ENCODE assay signal across 8 cellular contexts in the genomic region with DNA sequence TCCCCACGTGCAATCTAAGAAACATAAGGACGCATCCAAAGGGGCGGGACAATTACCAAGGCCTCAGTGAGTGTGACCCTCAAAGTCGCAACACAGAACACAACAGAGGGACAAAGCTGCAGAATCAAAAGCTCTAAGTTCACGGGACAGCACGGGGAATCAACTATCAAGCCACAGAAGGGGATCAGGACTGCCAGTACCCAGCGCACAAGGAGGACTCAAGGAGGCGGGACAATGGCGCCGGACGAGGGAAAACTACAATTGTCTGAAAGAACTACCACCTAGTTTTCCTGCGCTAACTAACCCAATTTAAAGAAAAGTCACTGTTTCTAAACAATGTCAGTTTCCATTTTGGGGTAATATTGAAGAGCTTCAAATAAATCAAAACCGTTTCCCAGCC. TPM values are rescaled to one million over a fixed set of nuclear protein-coding genes. Genes with fewer than 3 reads are reported as not detected.
DNase-seq lines count a peak whose midpoint lies in the region; ATAC-seq and TF ChIP-seq lines count a peak whose summit lies in the region.

No MANE protein-coding gene starts in this region.

- H3K4me1 Mint-ChIP-seq in activated T-cell treated with anti-CD3 and anti-CD28 coated beads, Interleukin-2, amount 50 U/mL, for 4 hours (ENCODE audit: low read depth), result peaks cover 11% of the 10 kb centered on the region
- peaks cover 9% of the 10 kb centered on the region for H3K4me1 Mint-ChIP-seq in memory B cell

- in situ Hi-C loops in astrocyte of the spinal cord (cut with HindIII; ENCODE audit: low sequenced_read_pairs) (no loop called here), transverse colon (cut with MboI; ENCODE audit: low pct_ligation_motif_present in 1 of 4, low pct_unique_long_range_greater_than_20kb in 1 of 4, low sequenced_read_pairs in 3 of 4) (no loop called here)

- TF ChIP-seq POLR2A in transverse colon (IDR thresholded peaks at IDR 0.05), result no peak

- peaks cover 0 to 24% (median 12%) of the 10 kb centered on the region in 4 donors for H3K4me1 ChIP-seq in transverse colon

- no peaks in the 10 kb centered on the region for H3K9me3 ChIP-seq in transverse colon

- H3K36me3 Mint-ChIP-seq in activated T-cell treated with anti-CD3 and anti-CD28 coated beads, Interleukin-2, amount 50 U/mL, for 4 hours (ENCODE audit: insufficient read depth), result no peaks in the 10 kb centered on the region
- no peaks in the 10 kb centered on the region for H3K36me3 Mint-ChIP-seq in memory B cell

- H3K4me3 Mint-ChIP-seq in activated T-cell treated with anti-CD3 and anti-CD28 coated beads, Interleukin-2, amount 50 U/mL, for 4 hours, result peak overlapping the region; percentile 79
- H3K4me3 Mint-ChIP-seq in memory B cell, result peak overlapping the region; percentile 84

- no peaks in the 10 kb centered on the region for H3K27me3 ChIP-seq in transverse colon

- TF ChIP-seq CTCF in astrocyte of the spinal cord (IDR thresholded peaks at IDR 0.05; ENCODE audit: low read depth, low read length), result no peak
- TF ChIP-seq CTCF in transverse colon (IDR thresholded peaks at IDR 0.05), result no peak

- TF ChIP-seq EP300 in transverse colon (IDR thresholded peaks at IDR 0.05; ENCODE audit: low read depth), result no peak

- no peak for ATAC-seq in activated T-cell treated with anti-CD3 and anti-CD28 coated beads, Interleukin-2, amount 50 U/mL, for 4 hours
- ATAC-seq in memory B cell (ENCODE audit: low read depth), result no peak
- no peak for ATAC-seq in GM21528 (IDR thresholded peaks at IDR 0.05; ENCODE audit: low FRiP score, unreplicated experiment)

- peak overlapping the region; percentile 50 for H3K4me3 ChIP-seq in astrocyte of the spinal cord (ENCODE audit: low read depth, low read length)
- peak overlapping the region in 2 of 4 donors; percentile 65 to 66 for H3K4me3 ChIP-seq in transverse colon

- no peak for DNase-seq in activated T-cell treated with anti-CD3 and anti-CD28 coated beads, Interleukin-2, amount 50 U/mL, for 4 hours
- DNase-seq in activated T-cell treated with anti-CD3 and anti-CD28 coated beads for 4 hours (no peak), astrocyte of the spinal cord (ENCODE audit: low read depth, low spot score) (no peak), memory B cell (ENCODE audit: low spot score in 2 of 2) (no peak), transverse colon (no peak), 8988T (no peak), NCI-H526 treated with DMSO at 0.1 percent for 48 hours (lab: John Stamatoyannopoulos, UW) (no peak)

- intact Hi-C loops in transverse colon (cut with DNase I; ENCODE audit: low total_unique reads), result no loop called here

- H3K27me3 Mint-ChIP-seq in activated T-cell treated with anti-CD3 and anti-CD28 coated beads, Interleukin-2, amount 50 U/mL, for 4 hours (ENCODE audit: low read depth), result no peaks in the 10 kb centered on the region
- no peaks in the 10 kb centered on the region for H3K27me3 Mint-ChIP-seq in memory B cell

- WGBS in transverse colon (ENCODE audit: low coverage in 1 of 2), 2 donors, result 84 to 91% methylated on average over 5 to 13 of the region's 13 CpGs

- H3K27ac ChIP-seq in transverse colon, result peak overlapping the region; percentile 81 to 93 (median 90)

- no peaks in the 10 kb centered on the region for H3K36me3 ChIP-seq in transverse colon

- no peak overlapping the region for H3K27ac Mint-ChIP-seq in memory B cell

- H3K9me3 Mint-ChIP-seq in activated T-cell treated with anti-CD3 and anti-CD28 coated beads, Interleukin-2, amount 50 U/mL, for 4 hours, result no peaks in the 10 kb centered on the region
- H3K9me3 Mint-ChIP-seq in memory B cell, result no peaks in the 10 kb centered on the region

RNA-seq across cellular contexts. Expression of gene FAM53A, which starts 1.3 kb away (rescaled TPM):
- 1 to 10 TPM; 1.3 to 4.0 (median 1.6) TPM for total RNA-seq in activated T-cell treated with anti-CD3 and anti-CD28 coated beads, Interleukin-2, amount 50 U/mL, for 4 hours
- total RNA-seq in transverse colon, result 10 to 100 TPM in 1 of 4 donors, 1 to 10 TPM in 3; 1.4 to 32.9 (median 2.7) TPM

RNA-seq across cellular contexts. Expression of gene SLBP, which starts 29.3 kb away (rescaled TPM):
- total RNA-seq in activated T-cell treated with anti-CD3 and anti-CD28 coated beads, Interleukin-2, amount 50 U/mL, for 4 hours, result 100 to 1,000 TPM; 131 to 171 (median 147) TPM
- 10 to 100 TPM in 3 of 4 donors, 1 to 10 TPM in 1; 7.6 to 47.5 (median 31.6) TPM for total RNA-seq in transverse colon

RNA-seq across cellular contexts. Expression of gene TMEM129, which starts 38.3 kb away (rescaled TPM):
- total RNA-seq in activated T-cell treated with anti-CD3 and anti-CD28 coated beads, Interleukin-2, amount 50 U/mL, for 4 hours, result 10 to 100 TPM; 17.4 to 21.8 (median 17.6) TPM
- 100 to 1,000 TPM in 1 of 4 donors, 10 to 100 TPM in 3; 66.1 to 116 (median 86.6) TPM for total RNA-seq in transverse colon

RNA-seq across cellular contexts. Expression of gene TACC3, which starts 38.5 kb away (rescaled TPM):
- 10 to 100 TPM; 53.1 to 75.0 (median 69.3) TPM for total RNA-seq in activated T-cell treated with anti-CD3 and anti-CD28 coated beads, Interleukin-2, amount 50 U/mL, for 4 hours
- 100 to 1,000 TPM in 1 of 4 donors, 10 to 100 TPM in 1, 1 to 10 TPM in 2; 5.9 to 175 (median 23.1) TPM for total RNA-seq in transverse colon
